8 cellular contexts compared by ENCODE assay signal in genomic region chr19:45040059-45040767, GRCh38.
DNase-seq lines count a peak whose midpoint lies in the region; ATAC-seq and TF ChIP-seq lines count a peak whose summit lies in the region.
"Had no signal": no experiment of that assay in that cellular context is flagged by ENCODE, and none has a peak within 500 bp of the region (broad histone marks: within the 10 kb centered on the region; RNA-seq: fewer than 3 reads in every experiment).

No MANE protein-coding gene starts in this region.

- peak overlapping the region; percentile 98 for H3K27ac Mint-ChIP-seq in stimulated activated effector memory CD8-positive, alpha-beta T cell treated with anti-CD3 and anti-CD28 coated beads, Interleukin-12 subunit alpha, Interleukin-12 subunit beta, amount 100 ng/mL, for 72 hours

- H3K36me3 Mint-ChIP-seq in stimulated activated effector memory CD8-positive, alpha-beta T cell treated with anti-CD3 and anti-CD28 coated beads, Interleukin-12 subunit alpha, Interleukin-12 subunit beta, amount 100 ng/mL, for 72 hours = peaks cover 99% of the 10 kb centered on the region

- H3K27ac ChIP-seq in HL-60 (replicated peaks) = peak overlapping the region; percentile 90

- DNase-seq in HL-60 (ENCODE audit: low read depth in 1 of 2, low spot score in 1 of 2) = peak; percentile 66 to 83
- peak; percentile 13 for DNase-seq in UCSD-AML1 (lab: John Stamatoyannopoulos, UW; ENCODE audit: unreplicated experiment)
- no peak for DNase-seq in foreskin fibroblast
- DNase-seq in stimulated activated effector memory CD8-positive, alpha-beta T cell treated with anti-CD3 and anti-CD28 coated beads, Interleukin-12 subunit alpha, Interleukin-12 subunit beta, amount 100 ng/mL, for 72 hours (ENCODE audit: low spot score in 2 of 2) = no peak
- no peak for DNase-seq in NCI-H2196 treated with DMSO at 0.1 percent for 48 hours (lab: John Stamatoyannopoulos, UW; ENCODE audit: unreplicated experiment)
- DNase-seq in NCI-H1048 (lab: John Stamatoyannopoulos, UW) = no peak
- DNase-seq in GDM1 (lab: John Stamatoyannopoulos, UW) = no peak
- DNase-seq: activated effector memory CD4-positive, alpha-beta T cell treated with Interleukin-2 at 50 U/mL for 16 hours had no signal

- H3K4me3 ChIP-seq in HL-60 (replicated peaks; ENCODE audit: insufficient read depth, low read length) (peak overlapping the region; percentile 90), foreskin fibroblast (ENCODE audit: low read depth in 1 of 2, low read length in 2 of 2) (peak overlapping the region; percentile 80 to 90)

- TF ChIP-seq CTCF in HL-60 (IDR thresholded peaks at IDR 0.05; ENCODE audit: insufficient read depth, low read length) = no peak
- no peak for TF ChIP-seq CTCF in foreskin fibroblast (IDR thresholded peaks at IDR 0.05; ENCODE audit: low read depth, low read length)

- no peak for ATAC-seq in stimulated activated effector memory CD8-positive, alpha-beta T cell treated with anti-CD3 and anti-CD28 coated beads, Interleukin-12 subunit alpha, Interleukin-12 subunit beta, amount 100 ng/mL, for 72 hours

- H3K4me3 Mint-ChIP-seq in stimulated activated effector memory CD8-positive, alpha-beta T cell treated with anti-CD3 and anti-CD28 coated beads, Interleukin-12 subunit alpha, Interleukin-12 subunit beta, amount 100 ng/mL, for 72 hours = peak overlapping the region; percentile 94

- H3K27me3 ChIP-seq in HL-60 (ENCODE audit: insufficient read depth, poor library complexity, severe bottlenecking) = no peaks in the 10 kb centered on the region

- H3K4me1 Mint-ChIP-seq in stimulated activated effector memory CD8-positive, alpha-beta T cell treated with anti-CD3 and anti-CD28 coated beads, Interleukin-12 subunit alpha, Interleukin-12 subunit beta, amount 100 ng/mL, for 72 hours = peaks cover 44% of the 10 kb centered on the region

- no peaks in the 10 kb centered on the region for H3K9me3 Mint-ChIP-seq in stimulated activated effector memory CD8-positive, alpha-beta T cell treated with anti-CD3 and anti-CD28 coated beads, Interleukin-12 subunit alpha, Interleukin-12 subunit beta, amount 100 ng/mL, for 72 hours

Comparison
In these comparisons a context has a peak if more than half of its experiments do, and no peak if none do; other contexts are left out.
1. DNase-seq: peak in HL-60 (2 of 2) and UCSD-AML1 (single experiment); none in foreskin fibroblast (0 of 2), stimulated activated effector memory CD8-positive, alpha-beta T cell treated with anti-CD3 and anti-CD28 coated beads, Interleukin-12 subunit alpha, Interleukin-12 subunit beta, amount 100 ng/mL, for 72 hours (0 of 2), NCI-H2196 treated with DMSO at 0.1 percent for 48 hours (single experiment), NCI-H1048 (single experiment) and GDM1 (single experiment).